9 cellular contexts compared by ENCODE assay signal in the genomic region with DNA sequence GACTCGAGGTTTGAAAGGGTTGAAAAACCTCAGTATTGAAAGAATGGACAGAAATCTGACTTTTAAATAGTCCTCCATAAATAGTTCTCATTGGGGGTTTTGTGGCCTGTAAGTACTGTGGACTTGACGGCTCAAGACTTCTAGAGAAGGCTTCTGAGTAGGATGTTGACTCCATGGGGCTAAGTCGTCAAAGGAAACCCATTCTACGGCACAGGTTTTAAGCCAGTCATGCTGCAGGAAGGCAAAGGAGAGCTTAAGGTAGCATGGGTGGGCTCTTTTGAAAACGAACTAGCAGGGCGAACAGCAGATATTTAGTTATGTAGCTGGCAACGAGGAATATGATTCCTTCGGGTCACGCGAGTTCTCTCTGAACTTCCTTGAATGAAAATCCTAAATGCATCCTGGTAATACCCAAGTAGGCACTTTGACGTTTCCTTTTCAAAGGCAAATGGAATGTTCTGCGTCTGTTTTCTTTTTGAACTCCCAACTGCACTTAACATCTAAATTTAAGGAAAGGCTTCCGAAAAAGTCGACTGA. TPM values are rescaled to one million over a fixed set of nuclear protein-coding genes. Genes with fewer than 3 reads are reported as not detected.
DNase-seq lines count a peak whose midpoint lies in the region; ATAC-seq and TF ChIP-seq lines count a peak whose summit lies in the region.
"Had no signal": no experiment of that assay in that cellular context is flagged by ENCODE, and none has a peak within 500 bp of the region (broad histone marks: within the 10 kb centered on the region; RNA-seq: fewer than 3 reads in every experiment).

No MANE protein-coding gene starts in this region.

- 6 to 10% (median 7%) methylated on average over 14 of the region's 14 CpGs for WGBS in spleen, 5 donors

- peaks cover 5 to 65% (median 36%) of the 10 kb centered on the region in 6 donors for H3K4me1 ChIP-seq in spleen

- intact Hi-C loops in spleen (cut with DNase I; ENCODE audit: low total_unique reads) = loop anchor here (10.0 kb wide), 1 partner anchor 158 kb away; no protein-coding TSS in a partner anchor

- H3K27ac ChIP-seq in VCaP = peak overlapping the region; percentile 89
- H3K27ac ChIP-seq in spleen = peak overlapping the region in 7 of 8 donors; percentile 80 to 92 (median 87)
- H3K27ac ChIP-seq: neutrophil had no signal

- H3K27me3 ChIP-seq in spleen (replicated peaks in 1 of 7) = peaks cover 0 to 26% (median 0%) of the 10 kb centered on the region in 7 donors

- peak overlapping the region; percentile 74 to 99 (median 95) for H3K4me3 ChIP-seq in spleen

- no peaks in the 10 kb centered on the region for H3K9me3 ChIP-seq in spleen
- H3K9me3 ChIP-seq: neutrophil had no signal

- peak; percentile 32 for DNase-seq in NCI-H2227 treated with DMSO at 0.1 percent for 48 hours (lab: John Stamatoyannopoulos, UW)
- no peak for DNase-seq in NCI-H2227 (lab: John Stamatoyannopoulos, UW; ENCODE audit: unreplicated experiment)
- peak; percentile 11 for DNase-seq in germinal center (ENCODE audit: low spot score)
- no peak for DNase-seq in spleen
- DNase-seq in occipital lobe (lab: John Stamatoyannopoulos, UW) = no peak
- DNase-seq in NCI-H1436 (lab: John Stamatoyannopoulos, UW) = no peak

- ATAC-seq in HG03565 (IDR thresholded peaks at IDR 0.05; ENCODE audit: unreplicated experiment) = no peak

- TF ChIP-seq CTCF in VCaP (conservative IDR thresholded peaks at IDR 0.05) (no peak), spleen (IDR thresholded peaks at IDR 0.05 in 8 of 11, conservative IDR thresholded peaks at IDR 0.05 in 3 of 11) (no peak)

- TF ChIP-seq POLR2A in spleen (IDR thresholded peaks at IDR 0.05) = no peak

- H3K36me3 ChIP-seq in spleen = no peaks in the 10 kb centered on the region
- H3K36me3 ChIP-seq: neutrophil had no signal

RNA-seq across cellular contexts. Expression of a gene that starts 1.1 kb away (rescaled TPM):
- total RNA-seq in spleen (10 to 100 TPM; 14.3 to 26.9 (median 24.9) TPM), occipital lobe (152 TPM)
- polyA plus RNA-seq in spleen = 10 to 100 TPM in 1 of 3 donors, 1 to 10 TPM in 2; 8.7 to 14.1 (median 9.0) TPM

Comparison
In these comparisons a context has a peak if more than half of its experiments do, and no peak if none do; other contexts are left out.
1. DNase-seq: peak in NCI-H2227 treated with DMSO at 0.1 percent for 48 hours (single experiment) and germinal center (single experiment); none in NCI-H2227 (single experiment), spleen (single experiment), occipital lobe (single experiment) and NCI-H1436 (single experiment).